ENCODE assay signal across 21 cellular contexts in the genomic region with DNA sequence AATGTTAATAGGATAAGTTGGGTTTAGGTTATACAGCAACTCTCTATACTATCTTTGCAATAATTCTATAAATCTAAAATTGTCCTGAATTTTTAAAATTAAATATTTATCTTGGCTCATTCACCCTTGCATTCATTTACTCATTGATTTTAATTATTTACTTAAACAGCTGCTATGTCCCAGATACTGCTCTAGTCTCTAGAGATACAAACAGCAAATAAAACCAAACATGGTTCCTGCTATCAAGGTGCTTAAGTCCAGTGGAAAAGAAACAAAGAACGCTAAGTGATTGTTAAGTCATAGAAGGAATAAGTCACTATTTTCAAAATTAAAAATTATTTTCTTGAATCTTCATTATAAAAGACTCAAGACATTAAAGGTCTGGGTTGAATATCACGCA. TPM values are rescaled to one million over a fixed set of nuclear protein-coding genes. Genes with fewer than 3 reads are reported as not detected.
DNase-seq lines count a peak whose midpoint lies in the region; ATAC-seq, FAIRE-seq and TF ChIP-seq lines count a peak whose summit lies in the region.
"Had no signal": no experiment of that assay in that cellular context is flagged by ENCODE, and none has a peak within 500 bp of the region (broad histone marks: within the 10 kb centered on the region; RNA-seq: fewer than 3 reads in every experiment).

No MANE protein-coding gene starts in this region.

- H3K27ac ChIP-seq in 22Rv1: peak overlapping the region; percentile 94
- no peak overlapping the region for H3K27ac ChIP-seq in kidney (ENCODE audit: low read depth in 2 of 2, low read length in 2 of 2)
- H3K27ac ChIP-seq in pancreas: peak overlapping the region in 2 of 4 donors; percentile 54 to 60

- ATAC-seq in pancreas: peak; percentile 49 to 76 (median 66)
- ATAC-seq: CD8-positive, alpha-beta T cell had no signal

- H3K27me3 ChIP-seq in pancreas: no peaks in the 10 kb centered on the region

- H3K4me1 ChIP-seq in kidney (ENCODE audit: control insufficient read depth in 1 of 2, insufficient read depth in 1 of 2, low read depth in 1 of 2, low read length in 2 of 2): no peaks in the 10 kb centered on the region
- H3K4me1 ChIP-seq in pancreas: peaks cover 0 to 46% (median 19%) of the 10 kb centered on the region in 3 donors
- H3K4me1 ChIP-seq: Caco-2, HAP-1 had no signal

- H3K9ac ChIP-seq in kidney (ENCODE audit: low read length in 2 of 2): no peak overlapping the region

- FAIRE-seq in kidney (lab: Jason Lieb, UNC): peak; percentile 61
- peak; percentile 53 for FAIRE-seq in pancreas (lab: Jason Lieb, UNC)
- FAIRE-seq: G401.6, GM12892, H54 had no signal

- intact Hi-C loops in kidney (cut with DNase I) (no loop called here), pancreas (cut with DNase I) (no loop called here)

- 26 to 34% methylated on average over 2 of the region's 2 CpGs for WGBS in pancreas, 2 donors

- H3K9me3 ChIP-seq in kidney (ENCODE audit: control insufficient read depth in 1 of 2, low read length in 2 of 2) (no peaks in the 10 kb centered on the region), pancreas (no peaks in the 10 kb centered on the region)
- H3K9me3 ChIP-seq: Caco-2, HAP-1 had no signal

- TF ChIP-seq CTCF in 22Rv1 (IDR thresholded peaks at IDR 0.05) (no peak), LNCaP clone FGC (IDR thresholded peaks at IDR 0.05; ENCODE audit: control insufficient read depth, extremely low read depth, insufficient read depth) (no peak), kidney (IDR thresholded peaks at IDR 0.05; ENCODE audit: borderline replicate concordance, extremely low read depth, insufficient read depth) (no peak), pancreas (IDR thresholded peaks at IDR 0.05) (no peak)

- H3K4me3 ChIP-seq in LNCaP clone FGC (ENCODE audit: low read depth, low read length) (no peak overlapping the region), kidney (ENCODE audit: low read length in 2 of 2) (no peak overlapping the region), pancreas (no peak overlapping the region)
- H3K4me3 ChIP-seq: HAP-1 had no signal

- peak; percentile 79 for DNase-seq in LNCaP clone FGC (ENCODE audit: low read depth)
- DNase-seq in kidney: no peak
- DNase-seq in pancreas: no peak
- no peak for DNase-seq in dedifferentiated amniotic fluid mesenchymal stem cell (ENCODE audit: extremely low spot score)
- DNase-seq in medulla oblongata (ENCODE audit: extremely low spot score): no peak
- DNase-seq in globus pallidus (ENCODE audit: low spot score): no peak
- DNase-seq: C1 segment of cervical spinal cord; Caco-2; CD4-positive, CD25-positive, alpha-beta regulatory T cell; CD8-positive, alpha-beta T cell; DND-41; GOT3; HFFc6 had no signal

- H3K36me3 ChIP-seq in kidney (ENCODE audit: control insufficient read depth in 1 of 2, insufficient read depth in 2 of 2, low read length in 2 of 2): no peaks in the 10 kb centered on the region
- no peaks in the 10 kb centered on the region for H3K36me3 ChIP-seq in pancreas
- H3K36me3 ChIP-seq: HAP-1 had no signal

RNA-seq across cellular contexts. Expression of gene MAT1A, which starts 29.9 kb away (rescaled TPM):
- total RNA-seq in kidney (1.1 TPM), pancreas (10 to 100 TPM in 3 of 6 donors, 1 to 10 TPM in 3; 7.0 to 15.6 (median 10.0) TPM)
- polyA plus RNA-seq in kidney (ENCODE audit: insufficient read depth, low read depth, low replicate concordance) (2.9 TPM), pancreas (1 to 10 TPM; 4.7 to 8.2 TPM)
- total RNA-seq: A673; CD4-positive, CD25-positive, alpha-beta regulatory T cell; CD8-positive, alpha-beta T cell; HFFc6 had no signal
- polyA plus RNA-seq: BJ; CD4-positive, CD25-positive, alpha-beta regulatory T cell had no signal

RNA-seq across cellular contexts. Expression of gene DYDC1, which starts 37.2 kb away (rescaled TPM):
- total RNA-seq in kidney (not detected), pancreas (not detected)
- polyA plus RNA-seq in kidney (ENCODE audit: insufficient read depth, low read depth, low replicate concordance) (not detected), pancreas (not detected)
- total RNA-seq: A172; A673; Caco-2; CD4-positive, CD25-positive, alpha-beta regulatory T cell; CD8-positive, alpha-beta T cell; HFFc6 had no signal
- polyA plus RNA-seq: BJ; CD4-positive, CD25-positive, alpha-beta regulatory T cell had no signal

RNA-seq across cellular contexts. Expression of gene DYDC2, which starts 37.3 kb away (rescaled TPM):
- total RNA-seq in kidney (0.57 TPM), pancreas (under 1 TPM in 2 of 6 donors, not detected in 4; 0.32 to 0.44 TPM)
- polyA plus RNA-seq in kidney (ENCODE audit: insufficient read depth, low read depth, low replicate concordance) (0.22 TPM), pancreas (under 1 TPM; 0.05 to 0.15 TPM)
- total RNA-seq: A673; Caco-2; CD4-positive, CD25-positive, alpha-beta regulatory T cell; CD8-positive, alpha-beta T cell; HFFc6 had no signal
- polyA plus RNA-seq: BJ; CD4-positive, CD25-positive, alpha-beta regulatory T cell had no signal
